Comparison of ENCODE assay signal across 8 cellular contexts in the genomic region with DNA sequence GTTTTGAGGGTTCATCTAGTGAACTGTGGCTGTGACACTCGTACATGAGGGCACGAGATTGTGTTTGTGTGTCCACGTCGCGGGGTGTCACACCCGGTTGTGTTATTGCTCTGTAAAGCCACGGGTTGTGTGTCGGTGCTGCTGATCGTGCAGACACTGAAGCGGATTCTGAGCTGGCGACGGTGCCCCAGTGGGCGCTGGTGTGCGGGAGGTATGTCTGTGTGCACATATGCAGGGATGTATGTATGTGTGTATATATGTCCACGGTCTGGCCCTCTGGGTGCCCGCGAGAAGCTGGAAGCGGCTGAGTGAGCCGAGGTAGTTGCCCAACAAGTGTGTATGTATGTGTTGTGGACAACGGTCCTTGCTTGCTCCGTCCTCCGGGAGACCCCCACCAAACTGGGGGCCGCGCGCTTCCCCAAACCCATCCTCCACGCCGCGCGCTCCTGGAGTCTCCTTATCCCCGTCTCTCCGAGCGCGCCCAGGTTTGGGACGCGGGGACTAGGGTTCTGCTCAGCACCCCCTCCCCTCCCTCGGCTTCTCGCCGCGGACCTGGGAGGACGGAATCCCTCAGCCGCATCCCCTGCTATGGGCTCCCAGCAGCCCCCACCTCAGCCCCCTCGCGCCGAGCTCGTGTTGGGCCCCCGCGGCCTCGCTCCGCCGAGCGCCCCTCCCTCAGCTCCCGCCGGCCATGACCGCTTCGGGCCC. TPM values are rescaled to one million over a fixed set of nuclear protein-coding genes. Genes with fewer than 3 reads are reported as not detected.
A peak's percentile ranks its signal among the peaks of the same experiment; 100 is the strongest.
DNase-seq lines count a peak whose midpoint lies in the region; ATAC-seq and TF ChIP-seq lines count a peak whose summit lies in the region.

No MANE protein-coding gene starts in this region.

- peak overlapping the region; percentile 67 for H3K27ac ChIP-seq in RWPE1
- H3K27ac ChIP-seq in tibial nerve, result peak overlapping the region; percentile 79 to 91 (median 86)

- H3K9me3 ChIP-seq in tibial nerve, result no peaks in the 10 kb centered on the region

- CTCF ChIA-PET in RWPE1 (lab: Yijun Ruan, JAX), result interaction anchor here (0.5 to 7.9 kb wide), 21 partner anchors 9 to 196 kb away, joined by 3 to 157 read pairs (median 5); a partner anchor contains a TSS

- peaks cover 55% of the 10 kb centered on the region for H3K4me1 Mint-ChIP-seq in chondrocyte (ENCODE audit: low read depth)

- no peak for TF ChIP-seq CTCF in RWPE1 (conservative IDR thresholded peaks at IDR 0.05; ENCODE audit: low read depth)
- peak; percentile 9 for TF ChIP-seq CTCF in chondrocyte (IDR thresholded peaks at IDR 0.05)
- TF ChIP-seq CTCF in tibial nerve (IDR thresholded peaks at IDR 0.05), result no peak

- H3K36me3 ChIP-seq in tibial nerve, result no peaks in the 10 kb centered on the region

- WGBS in tibial nerve, 2 donors, result 0 to 1% methylated on average over 38 to 41 of the region's 55 CpGs

- H3K9me3 Mint-ChIP-seq in chondrocyte (ENCODE audit: low read depth), result no peaks in the 10 kb centered on the region

- no peak for TF ChIP-seq POLR2A in tibial nerve (IDR thresholded peaks at IDR 0.05)

- DNase-seq in G401 (ENCODE audit: low spot score) (peak; percentile 46), RWPE1 (ENCODE audit: low spot score) (peak; percentile 51), chondrocyte (ENCODE audit: low spot score) (no peak), mesenteric fat pad (ENCODE audit: low spot score) (peak; percentile 90), tibial nerve (ENCODE audit: low spot score in 2 of 2) (no peak)

- in situ Hi-C loops in G401 (cut with HindIII; ENCODE audit: low sequenced_read_pairs), result no loop called here

- POLR2A ChIA-PET in RWPE1 (lab: Yijun Ruan, JAX; ENCODE audit: low non-redundant PET), result interaction anchor here (0.6 to 2.2 kb wide), 5 partner anchors 8 to 120 kb away, joined by 3 to 11 read pairs (median 3); no protein-coding TSS in a partner anchor

- H3K4me3 ChIP-seq in tibial nerve, result peak overlapping the region; percentile 68 to 81 (median 74)

- H3K4me3 Mint-ChIP-seq in chondrocyte (ENCODE audit: unreplicated experiment), result peak overlapping the region; percentile 91

- peak overlapping the region; percentile 76 for H3K27ac Mint-ChIP-seq in chondrocyte (ENCODE audit: unreplicated experiment)

- no peak for TF ChIP-seq EP300 in tibial nerve (IDR thresholded peaks at IDR 0.05)

- H3K27me3 ChIP-seq in tibial nerve, result peaks cover 0 to 29% of the 10 kb centered on the region in 2 donors

- no peak for ATAC-seq in GM21723 (IDR thresholded peaks at IDR 0.05; ENCODE audit: unreplicated experiment)
- no peak for ATAC-seq in GM19328 (IDR thresholded peaks at IDR 0.05; ENCODE audit: unreplicated experiment)
- ATAC-seq in GM21526 (IDR thresholded peaks at IDR 0.05; ENCODE audit: low FRiP score, unreplicated experiment), result no peak

- peaks cover 5% of the 10 kb centered on the region for H3K36me3 Mint-ChIP-seq in chondrocyte (ENCODE audit: low read depth)

- H3K27me3 Mint-ChIP-seq in chondrocyte (ENCODE audit: low read depth), result peaks cover 26% of the 10 kb centered on the region

- peaks cover 0 to 88% (median 41%) of the 10 kb centered on the region in 4 donors for H3K4me1 ChIP-seq in tibial nerve

RNA-seq across cellular contexts. Expression of a gene that starts 0.6 kb away (rescaled TPM):
- total RNA-seq in G401 (2014; rRNA removed; shearing (Covaris generic)), result 1.2 and 1.8 TPM in 2 replicates
- 10.9 to 85.4 TPM (median 82.9 TPM) in 3 replicates for total RNA-seq in chondrocyte
- 43.8 TPM for total RNA-seq in mesenteric fat pad
- 10 to 100 TPM; 19.9 to 55.5 (median 44.9) TPM for total RNA-seq in tibial nerve

RNA-seq across cellular contexts. Expression of a gene that starts 46.0 kb away (rescaled TPM):
- total RNA-seq in G401 (2014; rRNA removed; shearing (Covaris generic)), result 87.4 and 96.0 TPM in 2 replicates
- 43.8 to 52.4 TPM (median 45.0 TPM) in 3 replicates for total RNA-seq in chondrocyte
- total RNA-seq in mesenteric fat pad, result 74.0 TPM
- 10 to 100 TPM; 59.6 to 80.4 (median 75.7) TPM for total RNA-seq in tibial nerve

Comparison
In these comparisons a context has a peak if more than half of its experiments do, and no peak if none do; other contexts are left out.
1. DNase-seq: peak in G401 (single experiment), RWPE1 (single experiment) and mesenteric fat pad (single experiment); none in chondrocyte (single experiment) and tibial nerve (0 of 2).